In the genomic region with DNA sequence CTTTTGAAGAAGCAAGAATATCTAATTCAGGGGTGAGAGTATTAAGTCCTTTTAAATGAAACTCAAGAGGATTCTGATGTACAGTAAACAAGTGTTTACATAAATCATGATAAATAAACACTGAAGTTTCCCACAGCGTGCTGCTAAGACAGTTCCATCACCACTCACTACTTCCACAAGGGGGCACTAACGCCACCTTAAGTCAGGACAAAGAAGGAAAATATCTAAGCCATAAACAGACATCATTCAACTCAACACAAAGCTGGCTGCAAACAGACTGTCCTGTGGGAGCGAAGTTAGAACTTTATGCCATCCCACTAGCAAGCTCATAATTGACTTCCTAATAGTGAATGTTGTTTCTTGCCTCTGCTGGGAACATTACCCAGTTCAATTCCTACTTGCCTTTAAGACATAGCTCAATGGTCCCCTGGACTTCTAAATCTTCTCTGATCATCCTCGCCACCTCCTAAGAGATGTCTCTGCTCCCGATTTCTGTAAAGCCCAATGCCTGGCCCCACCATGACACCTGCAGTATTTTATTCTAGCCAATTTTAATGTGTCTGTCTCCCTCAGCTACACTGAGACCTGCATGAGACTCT, we compare ENCODE assay signal across 8 cellular contexts. TPM values are rescaled to one million over a fixed set of nuclear protein-coding genes. Genes with fewer than 3 reads are reported as not detected.
DNase-seq lines count a peak whose midpoint lies in the region; ATAC-seq, FAIRE-seq and TF ChIP-seq lines count a peak whose summit lies in the region.

No MANE protein-coding gene starts in this region.

- H3K9me3 Mint-ChIP-seq in neural progenitor cell = no peaks in the 10 kb centered on the region

- peak; percentile 73 for ATAC-seq in GM19438 (IDR thresholded peaks at IDR 0.05; ENCODE audit: low read depth, unreplicated experiment)

- POLR2A ChIA-PET in OCI-LY7 (lab: Charles Lee) = interaction anchor here (0.7 to 1.7 kb wide), 6 partner anchors 17 to 933 kb away, joined by 3 to 7 read pairs (median 3); no protein-coding TSS in a partner anchor

- CTCF ChIA-PET in OCI-LY7 (lab: Charles Lee; ENCODE audit: unreplicated experiment) = interaction anchor here (0.5 to 1.6 kb wide), 5 partner anchors 11 to 340 kb away, joined by 3 to 5 read pairs (median 4); no protein-coding TSS in a partner anchor

- H3K27ac ChIP-seq in OCI-LY7 (ENCODE audit: low read depth, low read length, poor library complexity, severe bottlenecking) = no peak overlapping the region
- H3K27ac ChIP-seq in neural progenitor cell = no peak overlapping the region
- H3K27ac ChIP-seq in thyroid gland = no peak overlapping the region

- H3K4me1 Mint-ChIP-seq in neural progenitor cell = peaks cover 4% of the 10 kb centered on the region

- intact Hi-C loops in OCI-LY7 (cut with micrococcal nuclease; ENCODE audit: unreplicated experiment) = loop anchor here (1.0 kb wide), 1 partner anchor 291 kb away; no protein-coding TSS in a partner anchor
- intact Hi-C loops in thyroid gland (cut with DNase I) = no loop called here

- no peak overlapping the region for H3K4me3 Mint-ChIP-seq in neural progenitor cell

- peak overlapping the region; percentile 29 for H3K27ac Mint-ChIP-seq in neural progenitor cell

- H3K36me3 ChIP-seq in OCI-LY7 (ENCODE audit: insufficient read depth, low read length) (no peaks in the 10 kb centered on the region), neural progenitor cell (no peaks in the 10 kb centered on the region), thyroid gland (no peaks in the 10 kb centered on the region)

- no peak overlapping the region for H3K4me3 ChIP-seq in OCI-LY7 (ENCODE audit: low read depth, low read length, poor library complexity, severe bottlenecking)
- H3K4me3 ChIP-seq in neural progenitor cell = no peak overlapping the region
- H3K4me3 ChIP-seq in thyroid gland (replicated peaks in 1 of 3) = no peak overlapping the region

- H3K9ac ChIP-seq in neural progenitor cell = no peak overlapping the region

- H3K79me2 ChIP-seq in OCI-LY7 (ENCODE audit: insufficient read depth, low read depth, low read length) (no peaks in the 10 kb centered on the region), neural progenitor cell (ENCODE audit: low read depth) (no peaks in the 10 kb centered on the region)

- BruUV-seq in OCI-LY7 (replicated peaks; lab: Mats Ljungman, UMichigan) = no TSS peak

- 33 to 34% methylated on average over 5 of the region's 5 CpGs for WGBS in thyroid gland, 2 donors

- no peak for TF ChIP-seq POLR2A in thyroid gland (IDR thresholded peaks at IDR 0.05)

- no peaks in the 10 kb centered on the region for H3K4me1 ChIP-seq in OCI-LY7 (ENCODE audit: insufficient read depth, low read length, poor library complexity, severe bottlenecking)
- peaks cover 9% of the 10 kb centered on the region for H3K4me1 ChIP-seq in neural progenitor cell
- H3K4me1 ChIP-seq in thyroid gland = peaks cover 0 to 6% of the 10 kb centered on the region in 2 donors

- no peaks in the 10 kb centered on the region for H3K9me2 ChIP-seq in OCI-LY7 (ENCODE audit: insufficient read depth, low read length)

- TF ChIP-seq CTCF in OCI-LY7 (conservative IDR thresholded peaks at IDR 0.05; ENCODE audit: low read length) = peak; percentile 93
- TF ChIP-seq CTCF in neural progenitor cell (IDR thresholded peaks at IDR 0.05) = peak; percentile 84
- TF ChIP-seq CTCF in thyroid gland (IDR thresholded peaks at IDR 0.05) = peak; percentile 31 to 81 (median 74)

- FAIRE-seq in HTR-8/SVneo (lab: Jason Lieb, UNC) = peak; percentile 86

- DNase-seq in CMK (ENCODE audit: low read depth) = peak; percentile 55
- peak; percentile 81 for DNase-seq in HTR-8/SVneo (ENCODE audit: insufficient read length, low spot score)
- DNase-seq in OCI-LY7 (ENCODE audit: low spot score) = peak; percentile 74
- DNase-seq in activated T-cell treated with anti-CD3 and anti-CD28 coated beads for 48 hours (ENCODE audit: low read depth) = peak; percentile 21
- peak; percentile 77 for DNase-seq in fibroblast of gingiva (ENCODE audit: low read depth)
- peak; percentile 86 for DNase-seq in neural progenitor cell (ENCODE audit: low spot score)
- peak; percentile 63 to 67 for DNase-seq in thyroid gland

- H4K20me1 ChIP-seq in OCI-LY7 (ENCODE audit: insufficient read depth, low read length) (no peaks in the 10 kb centered on the region), neural progenitor cell (ENCODE audit: low read depth) (no peaks in the 10 kb centered on the region)

- H3F3A ChIP-seq in neural progenitor cell (ENCODE audit: low read depth) = no peaks in the 10 kb centered on the region

- H3K27me3 Mint-ChIP-seq in neural progenitor cell (ENCODE audit: insufficient read depth, low read depth) = peaks cover 2% of the 10 kb centered on the region

- no peaks in the 10 kb centered on the region for H3K27me3 ChIP-seq in neural progenitor cell
- no peaks in the 10 kb centered on the region for H3K27me3 ChIP-seq in thyroid gland

- peaks cover 5% of the 10 kb centered on the region for H3K36me3 Mint-ChIP-seq in neural progenitor cell

- no peaks in the 10 kb centered on the region for H3K9me3 ChIP-seq in OCI-LY7 (ENCODE audit: low read length)
- no peaks in the 10 kb centered on the region for H3K9me3 ChIP-seq in neural progenitor cell (ENCODE audit: low read depth)
- H3K9me3 ChIP-seq in thyroid gland = no peaks in the 10 kb centered on the region

- H2AFZ ChIP-seq in OCI-LY7 (ENCODE audit: low read length) (no peak overlapping the region), neural progenitor cell (replicated peaks) (peak overlapping the region; percentile 61)

- H3K4me2 ChIP-seq in OCI-LY7 (ENCODE audit: low read length) (no peak overlapping the region), neural progenitor cell (no peak overlapping the region)

RNA-seq across cellular contexts. Expression of a gene that starts 36.5 kb away (rescaled TPM):
- 25.4 and 36.2 TPM in 2 replicates for total RNA-seq in OCI-LY7 (2014; rRNA removed; shearing (Covaris generic))
- 36.5 and 38.6 TPM in 2 replicates for total RNA-seq in OCI-LY7 (2022)
- 56.6 and 70.8 TPM in 2 replicates for total RNA-seq in neural progenitor cell (ENCODE audit: low replicate concordance)
- total RNA-seq in thyroid gland = 10 to 100 TPM; 18.4 to 27.1 (median 25.3) TPM

RNA-seq across cellular contexts. Expression of a gene that starts 45.4 kb away (rescaled TPM):
- total RNA-seq in OCI-LY7 (2014; rRNA removed; shearing (Covaris generic)) = not detected in 2 replicates
- 0.24 TPM in 1 of 2 replicates, not detected in the other for total RNA-seq in OCI-LY7 (2022)
- 19.6 and 28.8 TPM in 2 replicates for total RNA-seq in neural progenitor cell (ENCODE audit: low replicate concordance)
- 10 to 100 TPM in 3 of 4 donors, 1 to 10 TPM in 1; 6.1 to 33.3 (median 20.3) TPM for total RNA-seq in thyroid gland

RNA-seq across cellular contexts. Expression of a gene that starts 48.6 kb away (rescaled TPM):
- 45.3 and 46.6 TPM in 2 replicates for total RNA-seq in OCI-LY7 (2014; rRNA removed; shearing (Covaris generic))
- total RNA-seq in OCI-LY7 (2022) = 33.3 and 38.6 TPM in 2 replicates
- total RNA-seq in neural progenitor cell (ENCODE audit: low replicate concordance) = 119 and 177 TPM in 2 replicates
- total RNA-seq in thyroid gland = 10 to 100 TPM; 49.4 to 87.7 (median 59.6) TPM

Comparison
In these comparisons a context has a peak if more than half of its experiments do, and no peak if none do; other contexts are left out.
1. DNase-seq: peak in every context shown above with its lines; median percentile 86 in neural progenitor cell; 81 in HTR-8/SVneo; 77 in fibroblast of gingiva; 74 in OCI-LY7; 65 in thyroid gland; 55 in CMK; 21 in activated T-cell treated with anti-CD3 and anti-CD28 coated beads for 48 hours.
2. RNA of a gene that starts 45.4 kb away (total RNA-seq): 19.6 to 28.8 TPM in neural progenitor cell and 6.1 to 33.3 TPM in thyroid gland; 0.24 TPM in OCI-LY7; every median in the first group is over 4 times any median in the second.
3. Peak in every context shown above with its lines, with median percentiles within 50 percentile points of each other: CTCF ChIP-seq.